In the genomic region with DNA sequence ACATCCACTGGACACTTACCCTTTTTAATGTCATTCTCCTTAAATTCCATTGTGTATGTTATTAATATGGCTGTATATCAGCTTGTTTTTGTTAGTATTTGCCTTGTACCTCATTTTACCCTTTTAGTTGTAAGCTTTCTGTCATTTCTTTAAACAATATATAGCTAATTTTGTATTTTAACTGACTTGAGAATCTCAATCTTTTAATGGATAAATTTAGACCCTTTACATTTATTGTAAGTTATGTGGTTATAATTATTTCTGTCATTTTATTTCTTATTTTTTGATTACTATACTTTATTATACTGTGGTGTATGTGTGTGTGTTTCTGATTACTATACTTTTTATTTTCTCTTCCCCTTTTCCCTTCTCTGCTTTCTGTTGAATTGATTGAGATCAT, we compare ENCODE assay signal across 11 cellular contexts.
"Had no signal": no experiment of that assay in that cellular context is flagged by ENCODE, and none has a peak within 500 bp of the region (broad histone marks: within the 10 kb centered on the region; RNA-seq: fewer than 3 reads in every experiment).

No MANE protein-coding gene starts in this region.

- ATAC-seq: GM23338, HCT116 had no signal

- H3K27ac Mint-ChIP-seq: GM23338, H9, HFFc6 had no signal

- H3K9me3 ChIP-seq: HAP-1 had no signal

- FAIRE-seq: H1, H54 had no signal

- H3K27ac ChIP-seq: GM23248 had no signal

- DNase-seq: GM23248, GOT3, H7, H9, HCEC 1CT, HFFc6 had no signal

- H3K4me1 ChIP-seq: HAP-1 had no signal

- H3K4me3 ChIP-seq: GM23248, GM23338, HAP-1 had no signal

- H3K36me3 ChIP-seq: HAP-1 had no signal

- H2AFZ ChIP-seq: GM23248, GM23338 had no signal

- H3K9ac ChIP-seq: GM23248 had no signal

- H3K4me2 ChIP-seq: GM23338 had no signal

- H3K4me3 Mint-ChIP-seq: GM23338, H9, HFFc6 had no signal
